ENCODE assay signal across 8 cellular contexts in genomic region chr11:46333129-46333947, GRCh38. TPM values are rescaled to one million over a fixed set of nuclear protein-coding genes. Genes with fewer than 3 reads are reported as not detected.
A peak's percentile ranks its signal among the peaks of the same experiment; 100 is the strongest.
DNase-seq lines count a peak whose midpoint lies in the region; ATAC-seq and TF ChIP-seq lines count a peak whose summit lies in the region.
"Had no signal": no experiment of that assay in that cellular context is flagged by ENCODE, and none has a peak within 500 bp of the region (broad histone marks: within the 10 kb centered on the region; RNA-seq: fewer than 3 reads in every experiment).

No MANE protein-coding gene starts in this region.

- ATAC-seq in HG03342 (IDR thresholded peaks at IDR 0.05; ENCODE audit: unreplicated experiment) (no peak), GM21423 (IDR thresholded peaks at IDR 0.05; ENCODE audit: unreplicated experiment) (no peak)

- H3K27me3 ChIP-seq in rectal smooth muscle tissue (ENCODE audit: control insufficient read depth, insufficient read depth, low read length) = peaks cover 25% of the 10 kb centered on the region

- CTCF ChIA-PET in HEK293 (lab: Yijun Ruan, JAX) = interaction anchor here (1.3 to 1.4 kb wide), 2 partner anchors 10 to 24 kb away, joined by 6 read pairs; no protein-coding TSS in a partner anchor

- TF ChIP-seq CTCF in HEK293 (tag by site-specific recombination; IDR thresholded peaks at IDR 0.05) = no peak
- TF ChIP-seq CTCF in fibroblast of the aortic adventitia (IDR thresholded peaks at IDR 0.05; ENCODE audit: insufficient read depth, low read length) = no peak

- H3K36me3 ChIP-seq in HEK293 (ENCODE audit: control insufficient read depth in 2 of 2, insufficient read depth in 1 of 2, low read length in 2 of 2) (no peaks in the 10 kb centered on the region), rectal smooth muscle tissue (ENCODE audit: control insufficient read depth, insufficient read depth, low read length) (no peaks in the 10 kb centered on the region)

- no peak overlapping the region for H3K9ac ChIP-seq in rectal smooth muscle tissue (ENCODE audit: low read length)

- peak overlapping the region; percentile 34 for H3K4me3 ChIP-seq in HEK293 (ENCODE audit: low read depth, low read length)
- H3K4me3 ChIP-seq in fibroblast of the aortic adventitia (ENCODE audit: low read depth, low read length) = peak overlapping the region; percentile 31
- peak overlapping the region; percentile 42 for H3K4me3 ChIP-seq in rectal smooth muscle tissue (ENCODE audit: low read length)

- POLR2A ChIA-PET in HEK293 (lab: Yijun Ruan, JAX) = no interaction called here

- DNase-seq in T-helper 2 cell (peak in 3 of 5 experiments; percentile 9 to 42 (median 20)), fibroblast of the aortic adventitia (ENCODE audit: low read depth) (no peak), T1000 (lab: John Stamatoyannopoulos, UW) (no peak)

- H3K4me1 ChIP-seq in HEK293 (ENCODE audit: control insufficient read depth, insufficient read depth, low read length) = no peaks in the 10 kb centered on the region
- H3K4me1 ChIP-seq in rectal smooth muscle tissue (ENCODE audit: control insufficient read depth, insufficient read depth, low read length) = no peaks in the 10 kb centered on the region

- no peaks in the 10 kb centered on the region for H3K9me3 ChIP-seq in HEK293 (ENCODE audit: control insufficient read depth, insufficient read depth, low read depth, low read length)

- H3K27ac ChIP-seq in HEK293 (ENCODE audit: extremely low read depth, low read depth, low read length) (no peak overlapping the region), rectal smooth muscle tissue (ENCODE audit: low read depth, low read length) (no peak overlapping the region)

TF ChIP-seq in HEK293, 187 proteins besides CTCF, POLR2A, EP300 and RAD21:
- TF ChIP-seq ZNF473 (tag by site-specific recombination; IDR thresholded peaks at IDR 0.05) = no peak
- TF ChIP-seq SCRT2 (tag by site-specific recombination; IDR thresholded peaks at IDR 0.05) = 0 out of 2 replicates have a peak, but pooled peaks have one; percentile 19

RNA-seq across cellular contexts. Expression of gene DGKZ, which starts 13.9 kb away (rescaled TPM):
- total RNA-seq in fibroblast of the aortic adventitia (ENCODE audit: low replicate concordance) = 27.1 and 37.7 TPM in 2 replicates

RNA-seq across cellular contexts. Expression of gene MDK, which starts 48.1 kb away (rescaled TPM):
- total RNA-seq in fibroblast of the aortic adventitia (ENCODE audit: low replicate concordance) = 52.2 and 96.0 TPM in 2 replicates

RNA-seq across cellular contexts. Expression of gene CREB3L1, which starts 55.9 kb away (rescaled TPM):
- 31.6 and 37.5 TPM in 2 replicates for total RNA-seq in fibroblast of the aortic adventitia (ENCODE audit: low replicate concordance)

RNA-seq across cellular contexts. Expression of gene CHRM4, which starts 58.2 kb away (rescaled TPM):
- total RNA-seq in fibroblast of the aortic adventitia (ENCODE audit: low replicate concordance) = not detected in 2 replicates
- total RNA-seq: RPMI7951 had no signal

Comparison
In these comparisons a context has a peak if more than half of its experiments do, and no peak if none do; other contexts are left out.
1. DNase-seq: peak in T-helper 2 cell (3 of 5); none in fibroblast of the aortic adventitia (single experiment) and T1000 (single experiment).
2. Peak in every context shown above with its lines, with median percentiles within 50 percentile points of each other: H3K4me3 ChIP-seq.